ENCODE assay signal across 12 cellular contexts in the genomic region with DNA sequence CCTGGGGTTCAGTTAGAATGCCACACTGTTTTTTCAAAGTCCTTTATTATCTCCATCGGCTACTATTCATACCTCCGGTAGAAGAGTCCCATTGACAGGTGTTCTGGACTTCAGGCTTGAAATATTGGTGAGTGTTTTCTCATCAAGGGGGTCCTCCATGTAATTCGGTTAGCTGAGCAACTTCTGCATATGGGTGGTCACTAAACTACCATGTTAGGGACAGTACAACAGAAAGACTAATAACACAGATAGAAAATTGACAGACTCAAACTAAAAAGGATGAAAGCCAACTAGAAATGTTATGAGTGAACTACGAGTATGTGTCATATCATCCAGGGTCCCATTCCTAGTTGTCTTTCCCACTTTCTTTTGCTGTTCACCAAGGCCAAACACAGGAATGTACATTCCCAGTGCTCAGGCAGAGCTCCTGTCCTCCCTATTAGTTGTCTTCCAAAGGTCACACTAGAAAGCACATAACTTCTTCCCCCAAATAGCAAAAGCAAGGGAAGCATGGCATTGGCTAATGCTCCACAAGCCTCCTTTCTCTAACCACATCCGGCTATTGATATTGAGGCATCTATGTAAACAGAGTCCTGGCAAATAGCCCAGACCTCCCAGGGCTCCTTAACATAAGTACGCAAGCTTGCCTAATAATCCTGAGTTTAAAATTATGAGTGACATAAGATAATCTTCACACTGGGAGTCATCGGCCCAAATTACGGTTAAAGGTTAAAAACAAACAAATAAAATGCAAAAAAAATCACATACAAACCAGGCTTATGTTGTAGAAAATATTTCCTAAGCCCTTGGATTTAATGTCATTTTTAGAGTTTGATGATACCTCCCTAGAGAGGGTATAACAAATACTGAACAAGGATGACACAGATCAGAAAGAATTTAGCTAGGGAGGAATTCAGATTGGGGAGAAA. TPM values are rescaled to one million over a fixed set of nuclear protein-coding genes. Genes with fewer than 3 reads are reported as not detected.
DNase-seq lines count a peak whose midpoint lies in the region; ATAC-seq and TF ChIP-seq lines count a peak whose summit lies in the region.
"Had no signal": no experiment of that assay in that cellular context is flagged by ENCODE, and none has a peak within 500 bp of the region (broad histone marks: within the 10 kb centered on the region; RNA-seq: fewer than 3 reads in every experiment).

No MANE protein-coding gene starts in this region.

- no peak overlapping the region for H2BK5ac ChIP-seq in mesenchymal stem cell (ENCODE audit: low read depth, low read length, poor library complexity, severe bottlenecking)

- 58% methylated on average over 5 of the region's 8 CpGs for WGBS in mesenchymal stem cell

- peaks cover 2% of the 10 kb centered on the region for H3K4me1 ChIP-seq in mesenchymal stem cell (ENCODE audit: control insufficient read depth, insufficient read depth, low read depth, low read length)
- H3K4me1 ChIP-seq: stomach had no signal

- no peak overlapping the region for H4K91ac ChIP-seq in mesenchymal stem cell (ENCODE audit: low read length)

- no peak overlapping the region for H3K14ac ChIP-seq in mesenchymal stem cell (ENCODE audit: low read length in 2 of 2)

- no peak overlapping the region for H3K4ac ChIP-seq in mesenchymal stem cell (ENCODE audit: low read depth in 1 of 2, low read length in 2 of 2)

- H4K8ac ChIP-seq in mesenchymal stem cell (ENCODE audit: low read length), result no peak overlapping the region

- H3K27ac ChIP-seq in mesenchymal stem cell (ENCODE audit: low read length, poor library complexity, severe bottlenecking), result peak overlapping the region; percentile 83
- H3K27ac ChIP-seq: stomach had no signal

- H2BK15ac ChIP-seq in mesenchymal stem cell (ENCODE audit: low read depth, poor library complexity, severe bottlenecking), result no peak overlapping the region

- H3K79me1 ChIP-seq in mesenchymal stem cell (replicated peaks; ENCODE audit: low read length, poor library complexity, severe bottlenecking), result no peaks in the 10 kb centered on the region

- H2AK5ac ChIP-seq in mesenchymal stem cell (ENCODE audit: low read length, severe bottlenecking), result peak overlapping the region; percentile 47

- no peak for ATAC-seq in HG02763 (IDR thresholded peaks at IDR 0.05; ENCODE audit: unreplicated experiment)

- H3K23ac ChIP-seq in mesenchymal stem cell (ENCODE audit: low read length in 2 of 2), result no peak overlapping the region

- no peak overlapping the region for H2BK12ac ChIP-seq in mesenchymal stem cell (ENCODE audit: low read length in 2 of 2)

- H2BK120ac ChIP-seq in mesenchymal stem cell (ENCODE audit: low read depth, low read length), result peak overlapping the region; percentile 42

- H3K18ac ChIP-seq in mesenchymal stem cell (ENCODE audit: low read depth in 1 of 2, low read length in 2 of 2), result no peak overlapping the region

- no peak for TF ChIP-seq CTCF in choroid plexus epithelial cell (conservative IDR thresholded peaks at IDR 0.05; ENCODE audit: low read depth, low read length)

- DNase-seq in AG20443 (ENCODE audit: low spot score) (peak; percentile 51), NCI-H146 (lab: John Stamatoyannopoulos, UW) (peak; percentile 98), choroid plexus epithelial cell (ENCODE audit: low read depth) (peak; percentile 99), mesenchymal stem cell (peak; percentile 93), GDM1 (lab: John Stamatoyannopoulos, UW) (no peak), GF-D8 (lab: John Stamatoyannopoulos, UW) (no peak), LoVo (ENCODE audit: low spot score) (no peak)
- DNase-seq: activated effector memory CD4-positive, alpha-beta T cell treated with Interleukin-2 at 50 U/mL for 16 hours; Karpas-422; midbrain; stomach had no signal

- H2AFZ ChIP-seq in mesenchymal stem cell (ENCODE audit: low read depth, low read length), result no peak overlapping the region

- no peaks in the 10 kb centered on the region for H3K27me3 ChIP-seq in mesenchymal stem cell (ENCODE audit: control insufficient read depth in 1 of 2, insufficient read depth in 1 of 2, low read length in 2 of 2)
- H3K27me3 ChIP-seq: stomach had no signal

- peak overlapping the region; percentile 69 for H3K9ac ChIP-seq in mesenchymal stem cell (ENCODE audit: low read length)

- H3K36me3 ChIP-seq in mesenchymal stem cell (ENCODE audit: control insufficient read depth in 1 of 2, insufficient read depth in 2 of 2, low read depth in 1 of 2, low read length in 2 of 2), result no peaks in the 10 kb centered on the region
- H3K36me3 ChIP-seq: stomach had no signal

- H3K9me3 ChIP-seq in mesenchymal stem cell (ENCODE audit: control insufficient read depth, low read length), result no peaks in the 10 kb centered on the region
- H3K9me3 ChIP-seq: stomach had no signal

- H3K4me3 ChIP-seq in choroid plexus epithelial cell (ENCODE audit: low read depth, low read length) (no peak overlapping the region), mesenchymal stem cell (ENCODE audit: insufficient read depth in 1 of 2, low read depth in 1 of 2, low read length in 2 of 2) (peak overlapping the region in 1 of 2 experiments; percentile 27)
- H3K4me3 ChIP-seq: stomach had no signal

- no peak overlapping the region for H3K4me2 ChIP-seq in mesenchymal stem cell (ENCODE audit: low read length, poor library complexity, severe bottlenecking)

RNA-seq across cellular contexts. Expression of gene CCN2, which starts 13.2 kb away (rescaled TPM):
- 252 TPM for polyA plus RNA-seq in mesenchymal stem cell (2013, experiment 1 of 2)
- 259 TPM for polyA plus RNA-seq in mesenchymal stem cell (2013, experiment 2 of 2)

Comparison
In these comparisons a context has a peak if more than half of its experiments do, and no peak if none do; other contexts are left out.
1. DNase-seq: peak in AG20443 (single experiment), NCI-H146 (single experiment), choroid plexus epithelial cell (single experiment) and mesenchymal stem cell (single experiment); none in GDM1 (single experiment), GF-D8 (single experiment) and LoVo (single experiment).